Comparison of ENCODE assay signal across 8 cellular contexts in the genomic region with DNA sequence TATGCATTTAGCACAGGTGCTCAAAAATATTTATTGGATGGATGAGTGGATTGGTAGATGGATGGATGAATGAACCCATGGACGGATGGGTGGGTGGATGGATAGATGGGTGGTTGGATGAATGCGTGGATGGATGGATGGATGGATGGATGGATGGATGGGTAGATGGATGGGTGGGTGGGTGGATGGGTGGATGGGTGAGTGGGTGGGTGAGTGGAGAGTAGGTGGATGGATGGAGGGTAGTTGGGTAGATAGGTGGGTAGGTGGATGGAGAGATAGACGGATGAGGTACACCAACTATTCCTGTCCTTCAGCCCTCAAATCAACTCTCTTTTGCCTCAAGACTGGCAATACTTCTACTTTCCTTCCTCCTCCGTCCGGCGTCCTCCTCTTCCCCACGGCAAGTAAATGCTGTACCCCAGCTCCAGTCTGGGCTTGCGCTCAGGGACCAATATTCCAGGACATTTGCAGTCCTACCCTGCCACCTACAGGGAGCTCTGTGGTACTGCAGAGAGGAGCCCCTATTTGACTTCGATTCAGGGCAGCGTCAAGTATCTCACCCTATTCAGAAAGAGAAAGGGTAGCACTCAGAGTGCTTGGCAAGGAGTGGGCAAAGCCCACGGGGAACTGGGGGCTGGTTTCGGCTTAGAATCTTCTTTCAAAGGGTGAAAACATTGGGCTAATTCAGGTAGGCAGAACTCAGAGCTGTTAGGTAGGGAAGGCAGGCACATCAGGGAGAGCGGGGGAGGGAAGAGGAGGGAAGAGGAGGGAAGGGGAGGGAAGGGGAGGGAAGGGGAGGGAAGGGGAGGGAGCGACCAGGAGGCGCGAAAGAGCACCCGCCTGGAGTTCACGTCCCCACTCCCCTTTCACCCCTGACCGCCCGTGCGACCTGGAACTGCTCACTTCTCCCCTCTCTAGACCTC. TPM values are rescaled to one million over a fixed set of nuclear protein-coding genes. Genes with fewer than 3 reads are reported as not detected.
DNase-seq lines count a peak whose midpoint lies in the region; ATAC-seq, FAIRE-seq and TF ChIP-seq lines count a peak whose summit lies in the region.
"Not testable (repeated sequence)": the region's sequence is repeated elsewhere in the genome, so short reads cannot be mapped to it uniquely, and the experiment has no call there.

No MANE protein-coding gene starts in this region.

- DNase-seq in NCI-H2196 treated with DMSO at 0.1 percent for 48 hours (lab: John Stamatoyannopoulos, UW; ENCODE audit: unreplicated experiment), result peak; percentile 3
- peak; percentile 20 for DNase-seq in activated CD4-positive, CD25-positive, alpha-beta regulatory T cell treated with anti-CD3 and anti-CD28 coated beads, Interleukin-2, amount 50 U/mL, for 16 hours (ENCODE audit: low read depth, low spot score)
- DNase-seq in GM12878 (ENCODE audit: low read depth, low spot score), result not testable (repeated sequence)
- peak; percentile 75 for DNase-seq in right atrium auricular region (ENCODE audit: low spot score)
- DNase-seq in prostate gland (ENCODE audit: low spot score), result peak; percentile 25

- peak overlapping the region; percentile 28; the same call in 1 of the 2 replicates for H2AFZ ChIP-seq in GM12878 (ENCODE audit: control insufficient read depth, low read depth, low read length)

- RAD21 ChIA-PET in GM12878 (lab: Charles Lee; ENCODE audit: unreplicated experiment), result interaction anchor here (0.9 kb wide), 2 partner anchors 1202 to 1383 kb away, joined by 3 read pairs; no protein-coding TSS in a partner anchor

- H3K36me3 ChIP-seq in GM12878 (ENCODE audit: control insufficient read depth in 2 of 2, insufficient read depth in 2 of 2, low read length in 1 of 2); right atrium auricular region; prostate gland: not testable (repeated sequence)

- not testable (repeated sequence) for H3K27ac ChIP-seq in GM12878 (ENCODE audit: control insufficient read depth, insufficient read depth); right atrium auricular region; prostate gland

- peak; percentile 47 for ATAC-seq in GM18505 (IDR thresholded peaks at IDR 0.05; ENCODE audit: unreplicated experiment)
- ATAC-seq in HG02981 (IDR thresholded peaks at IDR 0.05; ENCODE audit: unreplicated experiment), result peak; percentile 51
- peak; percentile 73 for ATAC-seq in GM12878

- H3K27me3 ChIP-seq in GM12878 (replicated peaks in 1 of 2; ENCODE audit: control insufficient read depth in 2 of 2, insufficient read depth in 2 of 2, low read length in 1 of 2); right atrium auricular region; prostate gland (replicated peaks; ENCODE audit: insufficient read depth): not testable (repeated sequence)

- H3K4me2 ChIP-seq in GM12878 (ENCODE audit: control insufficient read depth, insufficient read depth), result not testable (repeated sequence)

- not testable (repeated sequence) for H4K20me1 ChIP-seq in GM12878 (ENCODE audit: control insufficient read depth, insufficient read depth)

- POLR2A ChIA-PET in GM12878 (lab: Charles Lee), result not testable (repeated sequence)

- SMC1A ChIA-PET in GM12878 (lab: Charles Lee; ENCODE audit: uncharacterized antibody, unreplicated experiment), result interaction anchor here (0.6 kb wide), 1 partner anchor 184 kb away, joined by 3 read pairs; no protein-coding TSS in a partner anchor

- intact Hi-C loops in GM12878 (cut with micrococcal nuclease; ENCODE audit: unreplicated experiment); prostate gland (cut with DNase I): not testable (repeated sequence)

- FAIRE-seq in A204.1 (lab: Jason Lieb, UNC), result peak; percentile 39
- FAIRE-seq in GM12878 (lab: Jason Lieb, UNC), result peak; percentile 94

- WGBS in GM12878 (ENCODE audit: insufficient coverage, insufficient replicate concordance, low lambda C conversion rate, missing lambda C conversion rate), result 29% methylated on average over 12 of the region's 21 CpGs
- WGBS in prostate gland, result 19% methylated on average over 21 of the region's 21 CpGs

- not testable (repeated sequence) for H3K9ac ChIP-seq in GM12878 (ENCODE audit: control insufficient read depth, insufficient read depth, low read length)

- H3K79me2 ChIP-seq in GM12878 (ENCODE audit: control insufficient read depth, insufficient read depth, low read length), result not testable (repeated sequence)

- not testable (repeated sequence) for TF ChIP-seq POLR2A in GM18505 (IDR thresholded peaks at IDR 0.05; ENCODE audit: borderline replicate concordance, extremely low read depth, insufficient read depth, insufficient read length); GM12878 (IDR thresholded peaks at IDR 0.05; ENCODE audit: low read depth, low read length); prostate gland (IDR thresholded peaks at IDR 0.05)

- TF ChIP-seq EP300 in GM12878 (IDR thresholded peaks at IDR 0.05; ENCODE audit: borderline replicate concordance in 1 of 2, control insufficient read depth in 1 of 2, low read depth in 2 of 2, low read length in 2 of 2), result not testable (repeated sequence)

- not testable (repeated sequence) for H3K9me3 ChIP-seq in GM12878 (replicated peaks; ENCODE audit: control insufficient read depth, insufficient read depth, low read length); right atrium auricular region; prostate gland

- peak; percentile 53 for TF ChIP-seq RAD21 in GM12878 (IDR thresholded peaks at IDR 0.05; ENCODE audit: insufficient read depth, low read depth, low read length)

- in situ Hi-C loops in GM12878 (cut with MboI), result loop anchor here (25.0 kb wide), 2 partner anchors 823 to 1198 kb away; no protein-coding TSS in a partner anchor

- TF ChIP-seq CTCF in GM12878 (IDR thresholded peaks at IDR 0.05 in 2 of 3, conservative IDR thresholded peaks at IDR 0.05 in 1 of 3; ENCODE audit: control insufficient read depth in 2 of 3, extremely low read depth in 1 of 3, insufficient read depth in 1 of 3, low read depth in 3 of 3, low read length in 3 of 3) (peak; percentile 34 to 44 (median 41); a peak in 5 of 6 replicates), right atrium auricular region (IDR thresholded peaks at IDR 0.05) (peak; percentile 48 to 70), prostate gland (IDR thresholded peaks at IDR 0.05) (peak in 3 of 4 experiments; percentile 44 to 57 (median 55))

- BruUV-seq in GM12878 (replicated peaks; lab: Mats Ljungman, UMichigan), result not testable (repeated sequence)

- H3K4me1 ChIP-seq in GM12878 (ENCODE audit: control insufficient read depth, insufficient read depth, low read length); right atrium auricular region; prostate gland (replicated peaks): not testable (repeated sequence)

- H3K4me3 ChIP-seq in GM12878, right atrium auricular region, prostate gland: not testable (repeated sequence)

- CTCF ChIA-PET in GM12878 (lab: Yijun Ruan, JAX), result interaction anchor here (0.5 to 1.1 kb wide), 3 partner anchors 42 to 187 kb away, joined by 3 to 4 read pairs (median 3); partner anchors contain the start of gene ARL6IP1

TF ChIP-seq in GM12878, 131 proteins besides CTCF, POLR2A, EP300 and RAD21 (continues in another document):
- peak; percentile 32; the same call in 1 of the 2 replicates for TF ChIP-seq NR2C1 (IDR thresholded peaks at IDR 0.05)

RNA-seq across cellular contexts. Expression of gene RPS15A, which starts 30.3 kb away (rescaled TPM):
- 436 and 466 TPM in 2 replicates for total RNA-seq in GM12878 (2013; cell fraction: nucleolus; rRNA removed)
- total RNA-seq in GM12878 (2014; rRNA removed) (2,382 and 2,699 TPM in 2 replicates), GM12878 (2014; rRNA removed; fragmentation: Illumina TruSeq; extraction: Trizol) (3,837 and 4,067 TPM in 2 replicates), GM12878 (2021) (2,387 and 2,491 TPM in 2 replicates), right atrium auricular region (1,000 to 10,000 TPM in 1 of 2 donors, 100 to 1,000 TPM in 1; 982 to 1,579 TPM), prostate gland (1,000 to 10,000 TPM in 1 of 2 donors, 100 to 1,000 TPM in 1; 836 to 2,411 TPM)
- 25,879 TPM for polyA plus RNA-seq in GM12878 (2011; ENCODE audit: low read depth)
- polyA plus RNA-seq in GM12878 (2011; rRNA removed) (6,408 and 6,567 TPM in 2 replicates), GM12878 (2014; fragmentation: Illumina TruSeq; extraction: Trizol) (5,078 and 7,979 TPM in 2 replicates), GM12878 (2014; fragmentation: Nextera tagmentation; extraction: Ambion mirVana) (1,000 to 10,000 TPM; 2,843 to 3,155 TPM), GM12878 (2014; rRNA removed) (5,701 and 5,848 TPM in 2 replicates), GM12878 (2016; fragmentation: Nextera tagmentation; extraction: Ambion mirVana) (1,000 to 10,000 TPM; 1,566 to 1,602 TPM)
- 6,382 and 6,408 TPM in 2 replicates for polyA plus RNA-seq in GM12878 (2011; cell fraction: cytosol; rRNA removed)
- polyA plus RNA-seq in GM12878 (2011; cell fraction: nucleus; rRNA removed), result 1,845 and 1,986 TPM in 2 replicates
- polyA plus RNA-seq in GM12878 (2012), result 6,609 and 6,771 TPM in 2 replicates
- 1,460 and 2,424 TPM in 2 replicates for polyA minus RNA-seq in GM12878 (2011; rRNA and poly(A)+ RNA removed)
- 279 and 295 TPM in 2 replicates for polyA minus RNA-seq in GM12878 (2011; cell fraction: cytosol; rRNA and poly(A)+ RNA removed)
- polyA minus RNA-seq in GM12878 (2011; cell fraction: nucleus; rRNA and poly(A)+ RNA removed), result 116 and 153 TPM in 2 replicates

RNA-seq across cellular contexts. Expression of gene ARL6IP1, which starts 41.5 kb away (rescaled TPM):
- total RNA-seq in GM12878 (2013; cell fraction: nucleolus; rRNA removed), result 152 and 163 TPM in 2 replicates
- total RNA-seq in GM12878 (2014; rRNA removed), result 174 and 216 TPM in 2 replicates
- 127 and 130 TPM in 2 replicates for total RNA-seq in GM12878 (2014; rRNA removed; fragmentation: Illumina TruSeq; extraction: Trizol)
- total RNA-seq in GM12878 (2021), result 99.3 and 107 TPM in 2 replicates
- polyA plus RNA-seq in GM12878 (2011; ENCODE audit: low read depth), result 61.9 TPM
- 269 and 375 TPM in 2 replicates for polyA plus RNA-seq in GM12878 (2011; rRNA removed)
- polyA plus RNA-seq in GM12878 (2011; cell fraction: cytosol; rRNA removed), result 117 and 194 TPM in 2 replicates
- 61.4 and 63.5 TPM in 2 replicates for polyA plus RNA-seq in GM12878 (2011; cell fraction: nucleus; rRNA removed)
- polyA plus RNA-seq in GM12878 (2012), result 88.8 and 115 TPM in 2 replicates
- polyA plus RNA-seq in GM12878 (2014; fragmentation: Illumina TruSeq; extraction: Trizol), result 154 and 197 TPM in 2 replicates
- 100 to 1,000 TPM; 219 to 334 TPM for polyA plus RNA-seq in GM12878 (2014; fragmentation: Nextera tagmentation; extraction: Ambion mirVana)
- polyA plus RNA-seq in GM12878 (2014; rRNA removed), result 106 and 110 TPM in 2 replicates
- 100 to 1,000 TPM; 263 to 264 TPM for polyA plus RNA-seq in GM12878 (2016; fragmentation: Nextera tagmentation; extraction: Ambion mirVana)
- 200 and 263 TPM in 2 replicates for polyA minus RNA-seq in GM12878 (2011; rRNA and poly(A)+ RNA removed)
- 86.3 and 90.9 TPM in 2 replicates for polyA minus RNA-seq in GM12878 (2011; cell fraction: cytosol; rRNA and poly(A)+ RNA removed)
- 32.9 and 43.9 TPM in 2 replicates for polyA minus RNA-seq in GM12878 (2011; cell fraction: nucleus; rRNA and poly(A)+ RNA removed)
- total RNA-seq in right atrium auricular region, result 10 to 100 TPM; 47.7 to 65.3 TPM
- total RNA-seq in prostate gland, result 100 to 1,000 TPM; 226 to 298 TPM
